ENCODE assay signal across 8 cellular contexts in the genomic region with DNA sequence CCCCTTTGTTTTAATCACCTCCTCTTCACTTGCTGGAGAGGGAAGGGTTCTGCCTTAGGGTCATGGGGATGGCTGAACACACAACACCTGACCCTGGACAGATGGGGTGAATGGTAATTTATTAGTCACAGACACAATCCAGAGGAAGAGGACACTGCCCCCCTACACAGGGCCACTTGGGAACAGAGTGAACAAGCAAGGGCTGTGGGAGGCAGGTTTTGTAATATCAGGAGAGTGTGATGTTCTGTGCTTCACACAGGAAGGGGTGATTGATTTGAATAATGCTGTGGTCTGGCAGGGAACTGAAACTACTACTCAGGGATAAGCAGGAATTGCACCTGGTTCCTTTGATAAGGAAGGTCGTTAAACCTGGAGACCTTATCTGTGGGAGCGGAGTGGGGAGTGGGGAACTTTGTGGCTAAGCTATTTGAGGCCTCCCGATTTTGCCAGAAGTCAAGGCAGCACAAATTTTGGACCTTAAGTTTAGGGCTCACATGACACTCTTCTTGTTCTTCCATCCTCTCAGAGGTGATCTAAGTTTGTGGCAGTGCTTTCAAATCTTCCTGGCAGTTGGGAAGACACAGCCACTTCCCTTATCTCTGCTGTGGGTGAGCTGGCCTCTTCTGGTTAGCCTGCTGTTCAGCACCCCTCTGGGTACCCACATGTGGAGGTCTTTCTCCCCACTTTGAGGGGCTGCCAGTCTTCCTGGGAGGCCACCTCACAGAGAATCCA.
DNase-seq lines count a peak whose midpoint lies in the region; ATAC-seq and TF ChIP-seq lines count a peak whose summit lies in the region.

No MANE protein-coding gene starts in this region.

- peak; percentile 34 to 45 for TF ChIP-seq POLR2A in gastrocnemius medialis (IDR thresholded peaks at IDR 0.05)

- no peak overlapping the region for H3K4me3 ChIP-seq in ascending aorta
- H3K4me3 ChIP-seq in gastrocnemius medialis: no peak overlapping the region

- intact Hi-C loops in ascending aorta (cut with DNase I): loop anchor here (5.0 to 10.0 kb wide), 6 partner anchors 67 to 1347 kb away; partner anchors contain the start of genes CEP57L1, METTL24, SEC63 and SESN1
- intact Hi-C loops in gastrocnemius medialis (cut with DNase I; ENCODE audit: low total_unique reads): no loop called here

- no peaks in the 10 kb centered on the region for H3K9me3 ChIP-seq in ascending aorta
- no peaks in the 10 kb centered on the region for H3K9me3 ChIP-seq in gastrocnemius medialis

- TF ChIP-seq CTCF in ascending aorta (IDR thresholded peaks at IDR 0.05) (no peak), gastrocnemius medialis (IDR thresholded peaks at IDR 0.05 in 4 of 5, conservative IDR thresholded peaks at IDR 0.05 in 1 of 5) (peak in 1 of 5 experiments; percentile 19)

- in situ Hi-C loops in gastrocnemius medialis (cut with MboI; ENCODE audit: low sequenced_read_pairs in 4 of 4): loop anchor here in 1 of 4 donors (10.0 kb wide), 1 partner anchor 80 kb away; the partner anchor contains the start of gene CD164

- peak; percentile 41 for DNase-seq in activated CD4-positive, alpha-beta T cell treated with anti-CD3 and anti-CD28 coated beads for 48 hours
- no peak for DNase-seq in activated CD4-positive, alpha-beta T cell treated with anti-CD3 and anti-CD28 coated beads, Interleukin-2, amount 50 U/mL, for 4 hours
- DNase-seq in HT1080 (ENCODE audit: low read depth) (peak; percentile 13), ascending aorta (ENCODE audit: low spot score in 2 of 2) (no peak), gastrocnemius medialis (peak; percentile 25 to 63), DMS79 (lab: John Stamatoyannopoulos, UW) (no peak)

- peak; percentile 21 to 67 for ATAC-seq in gastrocnemius medialis
- no peak for ATAC-seq in GM19395 (IDR thresholded peaks at IDR 0.05; ENCODE audit: unreplicated experiment)
- ATAC-seq in HG02970 (IDR thresholded peaks at IDR 0.05; ENCODE audit: low FRiP score, unreplicated experiment): no peak

- H3K36me3 ChIP-seq in ascending aorta: no peaks in the 10 kb centered on the region
- no peaks in the 10 kb centered on the region for H3K36me3 ChIP-seq in gastrocnemius medialis

- H3K27ac ChIP-seq in ascending aorta: peak overlapping the region; percentile 58 to 60
- peak overlapping the region; percentile 71 to 91 (median 84) for H3K27ac ChIP-seq in gastrocnemius medialis

- H3K27me3 ChIP-seq in ascending aorta (no peaks in the 10 kb centered on the region), gastrocnemius medialis (no peaks in the 10 kb centered on the region)

- H3K4me1 ChIP-seq in ascending aorta (peaks cover 8 to 43% of the 10 kb centered on the region in 2 donors), gastrocnemius medialis (peaks cover 44 to 58% of the 10 kb centered on the region in 2 donors)

Comparison
In these comparisons a context has a peak if more than half of its experiments do, and no peak if none do; other contexts are left out.
1. DNase-seq: peak in activated CD4-positive, alpha-beta T cell treated with anti-CD3 and anti-CD28 coated beads for 48 hours (single experiment), HT1080 (single experiment) and gastrocnemius medialis (2 of 2); none in activated CD4-positive, alpha-beta T cell treated with anti-CD3 and anti-CD28 coated beads, Interleukin-2, amount 50 U/mL, for 4 hours (0 of 2), ascending aorta (0 of 2) and DMS79 (single experiment).
2. ATAC-seq: peak in gastrocnemius medialis (2 of 2); none in GM19395 (single experiment) and HG02970 (single experiment).